20 cellular contexts compared by ENCODE assay signal in genomic region chr4:168614316-168615057, GRCh38.
"Had no signal": no experiment of that assay in that cellular context is flagged by ENCODE, and none has a peak within 500 bp of the region (broad histone marks: within the 10 kb centered on the region; RNA-seq: fewer than 3 reads in every experiment).

No MANE protein-coding gene starts in this region.

- H3K4me3 ChIP-seq: breast epithelium, gastroesophageal sphincter, heart right ventricle, left ventricle myocardium inferior, sigmoid colon, thyroid gland had no signal

- H3K27ac Mint-ChIP-seq: activated CD4-positive, alpha-beta memory T cell treated with anti-CD3 and anti-CD28 coated beads for 36 hours; activated CD4-positive, alpha-beta T cell treated with anti-CD3 and anti-CD28 coated beads for 36 hours; activated naive CD8-positive, alpha-beta T cell treated with anti-CD3 and anti-CD28 coated beads, Interleukin-2, amount 10 ng/mL, durations not matched to agents 7 days and 5 days; naive thymus-derived CD4-positive, alpha-beta T cell; T-helper 2 cell treated with Interferon-gamma antibody and Interleukin-4, amounts not matched to agents 5 μg/mL and 100 μg/mL, for 36 hours had no signal

- H3K4me1 ChIP-seq: breast epithelium, parathyroid adenoma, thyroid gland had no signal

- H3K9ac ChIP-seq: parathyroid adenoma had no signal

- H3K27me3 ChIP-seq: breast epithelium, gastroesophageal sphincter, heart right ventricle, sigmoid colon, thyroid gland had no signal

- H3K4me3 Mint-ChIP-seq: activated CD4-positive, alpha-beta memory T cell treated with anti-CD3 and anti-CD28 coated beads for 36 hours; activated CD4-positive, alpha-beta T cell treated with anti-CD3 and anti-CD28 coated beads for 36 hours; activated naive CD8-positive, alpha-beta T cell treated with anti-CD3 and anti-CD28 coated beads, Interleukin-2, amount 10 ng/mL, durations not matched to agents 7 days and 5 days; naive thymus-derived CD4-positive, alpha-beta T cell; T-helper 2 cell treated with Interferon-gamma antibody and Interleukin-4, amounts not matched to agents 5 μg/mL and 100 μg/mL, for 36 hours had no signal

- H3K4me1 Mint-ChIP-seq: activated CD4-positive, alpha-beta T cell treated with anti-CD3 and anti-CD28 coated beads for 36 hours; activated naive CD8-positive, alpha-beta T cell treated with anti-CD3 and anti-CD28 coated beads, Interleukin-2, amount 10 ng/mL, durations not matched to agents 7 days and 5 days; naive thymus-derived CD4-positive, alpha-beta T cell had no signal

- ATAC-seq: activated CD4-positive, alpha-beta T cell treated with anti-CD3 and anti-CD28 coated beads for 36 hours; heart right ventricle; naive thymus-derived CD4-positive, alpha-beta T cell had no signal

- FAIRE-seq: TTC549 had no signal

- H3K27ac ChIP-seq: breast epithelium, parathyroid adenoma, thyroid gland had no signal

- H2AFZ ChIP-seq: parathyroid adenoma had no signal

- H3K9me3 Mint-ChIP-seq: activated CD4-positive, alpha-beta memory T cell treated with anti-CD3 and anti-CD28 coated beads for 36 hours; activated naive CD8-positive, alpha-beta T cell treated with anti-CD3 and anti-CD28 coated beads, Interleukin-2, amount 10 ng/mL, durations not matched to agents 7 days and 5 days; naive thymus-derived CD4-positive, alpha-beta T cell; T-helper 2 cell treated with Interferon-gamma antibody and Interleukin-4, amounts not matched to agents 5 μg/mL and 100 μg/mL, for 36 hours had no signal

- H3K9me3 ChIP-seq: breast epithelium, gastroesophageal sphincter, heart right ventricle, left ventricle myocardium inferior, sigmoid colon, thyroid gland had no signal

- DNase-seq: activated CD4-positive, alpha-beta memory T cell treated with anti-CD3 and anti-CD28 coated beads for 36 hours; activated CD4-positive, alpha-beta T cell treated with anti-CD3 and anti-CD28 coated beads for 36 hours; activated naive CD4-positive, alpha-beta T cell; activated naive CD8-positive, alpha-beta T cell treated with anti-CD3 and anti-CD28 coated beads, Interleukin-2, amount 10 ng/mL, durations not matched to agents 7 days and 5 days; cortex of kidney; heart right ventricle; left ventricle myocardium inferior; mammary epithelial cell; naive thymus-derived CD4-positive, alpha-beta T cell; sigmoid colon; stimulated activated CD4-positive, alpha-beta T cell treated with anti-CD3 and anti-CD28 coated beads, Interleukin-12 subunit alpha, Interleukin-12 subunit beta, amount 100 ng/mL, for 4 hours; stimulated activated CD4-positive, alpha-beta T cell treated with anti-CD3 and anti-CD28 coated beads, Interleukin-1b, Interleukin-23, amount 100 ng/mL, for 48 hours; stimulated activated CD8-positive, alpha-beta memory T cell treated with anti-CD3 and anti-CD28 coated beads, Interleukin-4, amount 100 ng/mL, for 48 hours; stimulated activated naive CD4-positive, alpha-beta T cell treated with Interleukin-2 at 50 U/mL for 16 hours; thyroid gland had no signal

- H3K36me3 Mint-ChIP-seq: activated CD4-positive, alpha-beta memory T cell treated with anti-CD3 and anti-CD28 coated beads for 36 hours; activated naive CD8-positive, alpha-beta T cell treated with anti-CD3 and anti-CD28 coated beads, Interleukin-2, amount 10 ng/mL, durations not matched to agents 7 days and 5 days; naive thymus-derived CD4-positive, alpha-beta T cell had no signal

- H3K36me3 ChIP-seq: breast epithelium, gastroesophageal sphincter, heart right ventricle, left ventricle myocardium inferior, sigmoid colon, thyroid gland had no signal

- H3K79me2 ChIP-seq: parathyroid adenoma had no signal
